1 cellular context compared by ENCODE assay signal in genomic region chr20:47359533-47360206, GRCh38.
TF ChIP-seq lines count a peak whose summit lies in the region.

No MANE protein-coding gene starts in this region.

TF ChIP-seq in HepG2, 621 proteins besides CTCF, POLR2A, EP300 and RAD21 (continued from another document and continues in another):
- TF ChIP-seq CREB3 (CRISPR knock-in tag; IDR thresholded peaks at IDR 0.05) (no peak), SMC3 (IDR thresholded peaks at IDR 0.05; ENCODE audit: low read length) (no peak), HOMEZ (CRISPR knock-in tag; IDR thresholded peaks at IDR 0.05; ENCODE audit: low read depth) (no peak), ZBTB7A (CRISPR knock-in tag; IDR thresholded peaks at IDR 0.05) (no peak; the same call in 1 of the 2 replicates), ZFP36 (IDR thresholded peaks at IDR 0.05; ENCODE audit: borderline replicate concordance, low read depth, low read length, partially characterized antibody) (peak; percentile 93), RERE (CRISPR knock-in tag; IDR thresholded peaks at IDR 0.05; ENCODE audit: low read depth) (no peak), DZIP1 (CRISPR knock-in tag; IDR thresholded peaks at IDR 0.05) (no peak), ISX (CRISPR knock-in tag; conservative IDR thresholded peaks at IDR 0.05) (no peak), NAIF1 (CRISPR knock-in tag; IDR thresholded peaks at IDR 0.05; ENCODE audit: borderline replicate concordance) (peak; percentile 82; the same call in 1 of the 2 replicates), NR2F1 (CRISPR knock-in tag; IDR thresholded peaks at IDR 0.05) (no peak; a peak in 1 of 4 replicates), HCFC1 (IDR thresholded peaks at IDR 0.05; ENCODE audit: low read depth, low read length) (no peak), PRDM10 (CRISPR knock-in tag; IDR thresholded peaks at IDR 0.05; ENCODE audit: low read depth) (no peak), GABPA (IDR thresholded peaks at IDR 0.05; ENCODE audit: low read depth, low read length) (no peak), GABPA (CRISPR knock-in tag; IDR thresholded peaks at IDR 0.05; ENCODE audit: low read depth) (no peak), THAP7 (CRISPR knock-in tag; IDR thresholded peaks at IDR 0.05) (no peak), ZNF280D (CRISPR knock-in tag; IDR thresholded peaks at IDR 0.05) (no peak), PAX8 (CRISPR knock-in tag; IDR thresholded peaks at IDR 0.05; ENCODE audit: borderline replicate concordance) (no peak), ZKSCAN1 (IDR thresholded peaks at IDR 0.05; ENCODE audit: low read length) (no peak), HMG20B (CRISPR knock-in tag; conservative IDR thresholded peaks at IDR 0.05) (no peak), ZNF605 (CRISPR knock-in tag; IDR thresholded peaks at IDR 0.05) (no peak), SIX1 (CRISPR knock-in tag; IDR thresholded peaks at IDR 0.05; ENCODE audit: borderline replicate concordance) (peak; percentile 4; the same call in 1 of the 2 replicates), POLR2AphosphoS5 (IDR thresholded peaks at IDR 0.05; ENCODE audit: low read depth, low read length) (no peak), ZNF24 (IDR thresholded peaks at IDR 0.05) (peak; percentile 13; the same call in 1 of the 2 replicates), ZNF501 (CRISPR knock-in tag; IDR thresholded peaks at IDR 0.05) (no peak), JUNB (CRISPR knock-in tag; IDR thresholded peaks at IDR 0.05; ENCODE audit: borderline replicate concordance) (no peak), HNF4G (IDR thresholded peaks at IDR 0.05; ENCODE audit: borderline replicate concordance, low read depth, low read length) (peak; percentile 65), HNF4G (CRISPR knock-in tag; IDR thresholded peaks at IDR 0.05; ENCODE audit: borderline replicate concordance, low read depth) (no peak), EEA1 (CRISPR knock-in tag; IDR thresholded peaks at IDR 0.05; ENCODE audit: borderline replicate concordance) (no peak), ZSCAN30 (CRISPR knock-in tag; IDR thresholded peaks at IDR 0.05) (peak; percentile 89), CAMTA2 (CRISPR knock-in tag; IDR thresholded peaks at IDR 0.05; ENCODE audit: borderline replicate concordance) (0 out of 2 replicates have a peak, but pooled peaks have one; percentile 9), ZNF75D (CRISPR knock-in tag; IDR thresholded peaks at IDR 0.05; ENCODE audit: borderline replicate concordance) (no peak), FOXK1 (CRISPR knock-in tag; IDR thresholded peaks at IDR 0.05; ENCODE audit: borderline replicate concordance, low read depth) (no peak; the same call in 1 of the 2 replicates), ZHX1 (CRISPR knock-in tag; IDR thresholded peaks at IDR 0.05; ENCODE audit: low read depth) (no peak), ZNF775 (CRISPR knock-in tag; IDR thresholded peaks at IDR 0.05; ENCODE audit: borderline replicate concordance) (no peak), KDM6A (CRISPR knock-in tag; IDR thresholded peaks at IDR 0.05; ENCODE audit: low read depth) (no peak), KLF11 (CRISPR knock-in tag; IDR thresholded peaks at IDR 0.05) (no peak), ZFP82 (CRISPR knock-in tag; IDR thresholded peaks at IDR 0.05; ENCODE audit: borderline replicate concordance) (peak; percentile 49; the same call in 1 of the 2 replicates), POLR2G (IDR thresholded peaks at IDR 0.05; ENCODE audit: low read depth, low read length) (no peak)
